Comparison of ENCODE assay signal across 9 cellular contexts in the genomic region with DNA sequence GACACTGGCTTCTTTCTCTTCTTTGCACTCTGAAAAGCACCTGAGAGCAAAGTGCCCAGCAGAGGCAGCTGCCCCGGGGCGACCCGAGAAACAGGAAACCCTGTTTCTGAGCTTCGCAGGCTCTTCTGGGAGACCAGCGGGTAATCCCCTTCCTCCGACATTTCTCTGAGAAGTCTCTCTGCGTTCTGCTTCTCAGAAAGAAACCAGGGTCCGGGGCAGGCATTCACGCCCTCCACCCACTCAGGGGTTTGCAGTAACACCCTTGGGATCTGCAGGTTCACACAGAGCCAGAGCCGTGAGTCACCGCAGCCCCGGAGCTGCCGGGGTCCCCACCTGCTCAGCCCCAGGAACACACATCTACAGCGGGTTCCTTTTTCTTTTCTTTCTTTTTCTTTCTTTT.
DNase-seq lines count a peak whose midpoint lies in the region; ATAC-seq lines count a peak whose summit lies in the region.
"Had no signal": no experiment of that assay in that cellular context is flagged by ENCODE, and none has a peak within 500 bp of the region (broad histone marks: within the 10 kb centered on the region; RNA-seq: fewer than 3 reads in every experiment).

No MANE protein-coding gene starts in this region.

- peak overlapping the region; percentile 90 to 96 (median 93) for H3K4me3 Mint-ChIP-seq in CD8-positive, alpha-beta memory T cell
- H3K4me3 Mint-ChIP-seq in activated T-helper 1 cell treated with anti-CD3 and anti-CD28 coated beads, Interleukin-12 subunit alpha, Interleukin-12 subunit beta, Interleukin-2, Interleukin-4 antibody, amounts not matched to agents 30 ng/mL and 10 ng/mL and 1 ng/mL, durations not matched to agents 14 hours and 24 hours and 36 hours, result peak overlapping the region; percentile 79

- no peaks in the 10 kb centered on the region for H3K9me3 ChIP-seq in CD8-positive, alpha-beta memory T cell (ENCODE audit: low read length)
- no peaks in the 10 kb centered on the region for H3K9me3 ChIP-seq in trophoblast cell (ENCODE audit: insufficient read depth, low read depth, low read length)
- H3K9me3 ChIP-seq: upper lobe of left lung had no signal

- POLR2A ChIA-PET in CD8-positive, alpha-beta memory T cell (lab: Charles Lee), result interaction anchor here (0.6 to 2.4 kb wide), 8 partner anchors 9 to 284 kb away, joined by 3 to 33 read pairs (median 4); a partner anchor contains a TSS

- H3K27me3 Mint-ChIP-seq in CD8-positive, alpha-beta memory T cell, result no peaks in the 10 kb centered on the region
- no peaks in the 10 kb centered on the region for H3K27me3 Mint-ChIP-seq in activated T-helper 1 cell treated with anti-CD3 and anti-CD28 coated beads, Interleukin-12 subunit alpha, Interleukin-12 subunit beta, Interleukin-2, Interleukin-4 antibody, amounts not matched to agents 30 ng/mL and 10 ng/mL and 1 ng/mL, durations not matched to agents 14 hours and 24 hours and 36 hours (ENCODE audit: insufficient read depth)

- H3K4me1 ChIP-seq in CD8-positive, alpha-beta memory T cell (ENCODE audit: insufficient read depth, low read length), result peaks cover 15% of the 10 kb centered on the region
- peaks cover 7 to 8% of the 10 kb centered on the region in 2 experiments for H3K4me1 ChIP-seq in trophoblast cell (ENCODE audit: control insufficient read depth in 1 of 2, insufficient read depth in 2 of 2, low read length in 2 of 2)

- intact Hi-C loops in activated T-helper 1 cell treated with anti-CD3 and anti-CD28 coated beads, Interleukin-12 subunit alpha, Interleukin-12 subunit beta, Interleukin-2, Interleukin-4 antibody, amounts not matched to agents 30 ng/mL and 10 ng/mL and 1 ng/mL, durations not matched to agents 14 hours and 24 hours and 36 hours (cut with micrococcal nuclease), result loop anchor here (1.0 to 2.0 kb wide), 3 partner anchors 9 to 86 kb away; a partner anchor contains a TSS

- H3K4me3 ChIP-seq in CD8-positive, alpha-beta memory T cell (ENCODE audit: low read length), result peak overlapping the region; percentile 86
- no peak overlapping the region for H3K4me3 ChIP-seq in trophoblast cell (ENCODE audit: low read depth, low read length)

- H3K79me2 ChIP-seq in trophoblast cell (ENCODE audit: control insufficient read depth, insufficient read depth, low read length, poor library complexity), result no peaks in the 10 kb centered on the region

- no peak overlapping the region for H2BK5ac ChIP-seq in trophoblast cell (ENCODE audit: low read depth, low read length, poor library complexity)

- H3K14ac ChIP-seq in trophoblast cell (ENCODE audit: low read length), result no peak overlapping the region

- no peak overlapping the region for H4K12ac ChIP-seq in trophoblast cell (ENCODE audit: low read depth, low read length)

- no peak overlapping the region for H2BK120ac ChIP-seq in trophoblast cell (ENCODE audit: insufficient read depth, low read length, poor library complexity)

- peaks cover 0 to 2% (median 0%) of the 10 kb centered on the region in 3 donors for H3K36me3 Mint-ChIP-seq in CD8-positive, alpha-beta memory T cell
- H3K36me3 Mint-ChIP-seq in activated T-helper 1 cell treated with anti-CD3 and anti-CD28 coated beads, Interleukin-12 subunit alpha, Interleukin-12 subunit beta, Interleukin-2, Interleukin-4 antibody, amounts not matched to agents 30 ng/mL and 10 ng/mL and 1 ng/mL, durations not matched to agents 14 hours and 24 hours and 36 hours (ENCODE audit: low read depth), result no peaks in the 10 kb centered on the region

- no peak overlapping the region for H3K18ac ChIP-seq in trophoblast cell (ENCODE audit: low read length)

- H3K27me3 ChIP-seq in CD8-positive, alpha-beta memory T cell (ENCODE audit: insufficient read depth, low read length, poor library complexity, severe bottlenecking), result no peaks in the 10 kb centered on the region
- no peaks in the 10 kb centered on the region for H3K27me3 ChIP-seq in trophoblast cell (ENCODE audit: insufficient read depth, low read length)
- H3K27me3 ChIP-seq: upper lobe of left lung had no signal

- no peak overlapping the region for H3K9ac ChIP-seq in trophoblast cell (ENCODE audit: low read length)

- H3K36me3 ChIP-seq in CD8-positive, alpha-beta memory T cell (ENCODE audit: insufficient read depth, low read length), result no peaks in the 10 kb centered on the region
- no peaks in the 10 kb centered on the region for H3K36me3 ChIP-seq in trophoblast cell (ENCODE audit: control insufficient read depth in 1 of 2, insufficient read depth in 2 of 2, low read length in 2 of 2)
- H3K36me3 ChIP-seq: upper lobe of left lung had no signal

- no peak overlapping the region for H4K8ac ChIP-seq in trophoblast cell (ENCODE audit: low read depth, low read length)

- no peak overlapping the region for H2BK12ac ChIP-seq in trophoblast cell (ENCODE audit: low read length)

- no peak overlapping the region for H2AFZ ChIP-seq in trophoblast cell (ENCODE audit: insufficient read depth, low read length, poor library complexity)

- H3K4ac ChIP-seq in trophoblast cell (ENCODE audit: low read depth, low read length), result no peak overlapping the region

- peak; percentile 42 to 79 (median 64) for DNase-seq in CD8-positive, alpha-beta memory T cell
- DNase-seq in KG1 (lab: John Stamatoyannopoulos, UW) (peak; percentile 14), trophoblast cell (no peak), DMS153 treated with DMSO at 0.1 percent for 48 hours (lab: John Stamatoyannopoulos, UW; ENCODE audit: unreplicated experiment) (no peak), OCI-M2 (lab: John Stamatoyannopoulos, UW; ENCODE audit: unreplicated experiment) (no peak), GF-D8 (lab: John Stamatoyannopoulos, UW) (no peak)
- peak; percentile 75 for DNase-seq in activated T-helper 1 cell treated with anti-CD3 and anti-CD28 coated beads, Interleukin-12 subunit alpha, Interleukin-12 subunit beta, Interleukin-2, Interleukin-4 antibody, amounts not matched to agents 30 ng/mL and 10 ng/mL and 1 ng/mL, durations not matched to agents 14 hours and 24 hours and 36 hours (ENCODE audit: low spot score)
- DNase-seq: upper lobe of left lung had no signal

- peaks cover 11 to 21% (median 13%) of the 10 kb centered on the region in 3 donors for H3K4me1 Mint-ChIP-seq in CD8-positive, alpha-beta memory T cell
- peaks cover 43% of the 10 kb centered on the region for H3K4me1 Mint-ChIP-seq in activated T-helper 1 cell treated with anti-CD3 and anti-CD28 coated beads, Interleukin-12 subunit alpha, Interleukin-12 subunit beta, Interleukin-2, Interleukin-4 antibody, amounts not matched to agents 30 ng/mL and 10 ng/mL and 1 ng/mL, durations not matched to agents 14 hours and 24 hours and 36 hours (ENCODE audit: low read depth)

- H4K91ac ChIP-seq in trophoblast cell (ENCODE audit: low read depth, low read length), result peak overlapping the region; percentile 48

- WGBS in trophoblast cell (ENCODE audit: extremely low coverage, insufficient coverage, insufficient read length), result no CpG with 5 or more reads among the region's 14 CpGs

- no peak overlapping the region for H3K4me2 ChIP-seq in trophoblast cell (ENCODE audit: low read length)

- H3K79me1 ChIP-seq in trophoblast cell (ENCODE audit: low read length), result peaks cover 7% of the 10 kb centered on the region

- H3K9me3 Mint-ChIP-seq in CD8-positive, alpha-beta memory T cell, result no peaks in the 10 kb centered on the region
- H3K9me3 Mint-ChIP-seq in activated T-helper 1 cell treated with anti-CD3 and anti-CD28 coated beads, Interleukin-12 subunit alpha, Interleukin-12 subunit beta, Interleukin-2, Interleukin-4 antibody, amounts not matched to agents 30 ng/mL and 10 ng/mL and 1 ng/mL, durations not matched to agents 14 hours and 24 hours and 36 hours, result no peaks in the 10 kb centered on the region

- ATAC-seq in GM21367 (IDR thresholded peaks at IDR 0.05; ENCODE audit: unreplicated experiment), result peak; percentile 61

- peak overlapping the region; percentile 84 to 99 (median 94) for H3K27ac Mint-ChIP-seq in CD8-positive, alpha-beta memory T cell
- H3K27ac Mint-ChIP-seq in activated T-helper 1 cell treated with anti-CD3 and anti-CD28 coated beads, Interleukin-12 subunit alpha, Interleukin-12 subunit beta, Interleukin-2, Interleukin-4 antibody, amounts not matched to agents 30 ng/mL and 10 ng/mL and 1 ng/mL, durations not matched to agents 14 hours and 24 hours and 36 hours, result peak overlapping the region; percentile 92

- H3K27ac ChIP-seq in CD8-positive, alpha-beta memory T cell (ENCODE audit: low read depth, low read length), result no peak overlapping the region
- H3K27ac ChIP-seq in trophoblast cell (ENCODE audit: low read depth, low read length), result no peak overlapping the region
- H3K27ac ChIP-seq: upper lobe of left lung had no signal

- CTCF ChIA-PET in CD8-positive, alpha-beta memory T cell (lab: Charles Lee), result interaction anchor here (1.0 to 3.0 kb wide), 6 partner anchors 11 to 85 kb away, joined by 3 to 24 read pairs (median 5); a partner anchor contains a TSS

- H3K23ac ChIP-seq in trophoblast cell (ENCODE audit: low read length), result no peak overlapping the region

- no peak overlapping the region for H2AK5ac ChIP-seq in trophoblast cell (ENCODE audit: low read length)

Comparison
In these comparisons a context has a peak if more than half of its experiments do, and no peak if none do; other contexts are left out.
1. DNase-seq: peak in CD8-positive, alpha-beta memory T cell (5 of 5), KG1 (single experiment) and activated T-helper 1 cell treated with anti-CD3 and anti-CD28 coated beads, Interleukin-12 subunit alpha, Interleukin-12 subunit beta, Interleukin-2, Interleukin-4 antibody, amounts not matched to agents 30 ng/mL and 10 ng/mL and 1 ng/mL, durations not matched to agents 14 hours and 24 hours and 36 hours (single experiment); none in trophoblast cell (0 of 2), DMS153 treated with DMSO at 0.1 percent for 48 hours (single experiment), OCI-M2 (single experiment) and GF-D8 (single experiment).